24 cellular contexts compared by ENCODE assay signal in the genomic region with DNA sequence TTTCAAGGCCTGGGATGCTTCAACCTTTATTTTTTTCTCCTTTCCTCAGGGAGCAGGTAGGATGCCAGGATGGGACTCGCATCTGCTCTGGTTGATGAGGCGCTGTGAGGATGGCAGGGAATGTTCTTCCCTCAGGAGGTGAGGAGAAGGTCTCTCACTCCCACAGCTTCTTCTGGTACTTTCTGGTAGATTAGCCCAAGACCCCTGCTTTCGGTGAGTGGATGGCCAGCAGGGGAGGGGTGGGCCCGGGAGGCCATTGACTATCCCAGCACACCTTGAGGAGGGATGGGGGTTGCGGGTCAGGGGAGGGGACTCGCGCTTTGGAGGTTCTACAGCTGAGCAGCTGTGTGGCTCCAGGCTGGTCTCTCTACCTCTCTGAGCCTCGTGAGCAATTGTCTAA. TPM values are rescaled to one million over a fixed set of nuclear protein-coding genes. Genes with fewer than 3 reads are reported as not detected.
"Had no signal": no experiment of that assay in that cellular context is flagged by ENCODE, and none has a peak within 500 bp of the region (broad histone marks: within the 10 kb centered on the region; RNA-seq: fewer than 3 reads in every experiment).

No MANE protein-coding gene starts in this region.

- H3K9me3 ChIP-seq: MG63, SJCRH30 had no signal

- H3K36me3 ChIP-seq: MG63, SJCRH30 had no signal

- ATAC-seq: Panc1, PC-3, SK-N-SH treated with all-trans-retinoic acid at 6 μM for 48 hours had no signal

- H3K4me3 ChIP-seq: MG63, SJCRH30 had no signal

- H3K27me3 ChIP-seq: MG63, SJCRH30 had no signal

- H3K4me1 ChIP-seq: SJCRH30 had no signal

- DNase-seq: Karpas-422, KG1, MG63, NCI-H1092, NCI-H1105 treated with DMSO at 0.1 percent for 48 hours, NCI-H1417 treated with DMSO at 0.1 percent for 48 hours, NCI-H146, NCI-H1694 treated with DMSO at 0.1 percent for 48 hours, NCI-H1930, NCI-H2081, NCI-H2107, NCI-H2227 treated with DMSO at 0.1 percent for 48 hours, NCI-H510A, NCI-H524 treated with DMSO at 0.1 percent for 48 hours, NCI-H69, NCI-H774, PC-3, SHP77, SJCRH30 had no signal

- H3K27ac ChIP-seq: RWPE1, SJCRH30 had no signal

RNA-seq across cellular contexts. Expression of a gene that starts 14.8 kb away (rescaled TPM):
- total RNA-seq: HT-29, OCI-LY7, PC-3 had no signal

RNA-seq across cellular contexts. Expression of a gene that starts 46.8 kb away (rescaled TPM):
- total RNA-seq: HT-29, OCI-LY7 had no signal
